22 cellular contexts compared by ENCODE assay signal in the genomic region with DNA sequence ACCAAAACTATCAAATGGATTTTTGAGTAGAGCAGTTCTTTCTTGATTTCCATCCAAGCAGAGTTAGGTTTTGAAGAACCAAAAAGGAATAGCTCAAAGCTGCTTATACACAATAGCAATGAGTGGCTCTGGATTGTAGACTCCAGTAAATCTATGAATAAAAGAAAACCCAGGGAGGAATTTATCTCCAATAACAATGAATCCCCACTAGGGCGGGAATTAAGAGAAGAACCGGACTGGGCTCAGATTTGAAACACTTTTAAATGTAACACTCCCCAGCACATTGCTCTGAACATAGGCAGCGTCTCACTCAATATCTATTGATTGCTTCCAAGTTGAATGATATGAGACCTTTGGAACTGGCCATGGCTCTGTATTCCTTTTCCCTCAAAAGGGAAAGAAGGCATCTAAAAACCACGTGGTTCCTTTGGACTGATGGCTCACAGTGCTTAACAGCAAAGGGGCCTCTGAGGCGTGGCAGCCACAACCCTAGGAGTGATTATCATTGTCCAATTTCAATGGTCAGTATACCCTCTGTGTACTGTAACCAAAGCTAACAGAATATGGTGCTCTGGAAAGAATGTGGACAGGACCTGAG.
DNase-seq lines count a peak whose midpoint lies in the region; ATAC-seq and TF ChIP-seq lines count a peak whose summit lies in the region.
"Had no signal": no experiment of that assay in that cellular context is flagged by ENCODE, and none has a peak within 500 bp of the region (broad histone marks: within the 10 kb centered on the region; RNA-seq: fewer than 3 reads in every experiment).

No MANE protein-coding gene starts in this region.

- H3K36me3 ChIP-seq in mammary epithelial cell (ENCODE audit: insufficient read depth, low read length) = no peaks in the 10 kb centered on the region
- H3K36me3 ChIP-seq in colonic mucosa = no peaks in the 10 kb centered on the region
- H3K36me3 ChIP-seq in mucosa of descending colon (ENCODE audit: low read depth) = no peaks in the 10 kb centered on the region
- H3K36me3 ChIP-seq in CD4-positive, alpha-beta memory T cell (ENCODE audit: insufficient read depth, low read length) = no peaks in the 10 kb centered on the region
- H3K36me3 ChIP-seq: tibial nerve had no signal

- WGBS in mammary epithelial cell (ENCODE audit: low coverage, missing lambda C conversion rate) = 98% methylated on average over 5 of the region's 5 CpGs

- TF ChIP-seq CTCF in mammary epithelial cell (conservative IDR thresholded peaks at IDR 0.05 in 1 of 2, IDR thresholded peaks at IDR 0.05 in 1 of 2; ENCODE audit: extremely low read depth in 1 of 2, insufficient read depth in 1 of 2, low read depth in 1 of 2, low read length in 2 of 2) (no peak), MCF 10A (IDR thresholded peaks at IDR 0.05; ENCODE audit: unreplicated experiment) (no peak), colonic mucosa (IDR thresholded peaks at IDR 0.05) (no peak), mucosa of descending colon (IDR thresholded peaks at IDR 0.05) (no peak)

- H4K20me1 ChIP-seq in mammary epithelial cell (ENCODE audit: insufficient read depth, low read length) = no peaks in the 10 kb centered on the region

- no peak overlapping the region for H3K27ac ChIP-seq in mammary epithelial cell (ENCODE audit: insufficient read depth, low read depth, low read length)
- H3K27ac ChIP-seq in colonic mucosa = peak overlapping the region; percentile 52
- H3K27ac ChIP-seq in CD4-positive, alpha-beta memory T cell (ENCODE audit: low read depth, low read length) = no peak overlapping the region

- H3K4me1 Mint-ChIP-seq in MCF 10A (ENCODE audit: insufficient read depth, unreplicated experiment) = peaks cover 49% of the 10 kb centered on the region
- H3K4me1 Mint-ChIP-seq in CD4-positive, alpha-beta memory T cell = peaks cover 0 to 10% (median 4%) of the 10 kb centered on the region in 4 donors

- no peaks in the 10 kb centered on the region for H3K27me3 Mint-ChIP-seq in MCF 10A (ENCODE audit: insufficient read depth, unreplicated experiment)
- H3K27me3 Mint-ChIP-seq in CD4-positive, alpha-beta memory T cell = no peaks in the 10 kb centered on the region
- H3K27me3 Mint-ChIP-seq: activated naive CD4-positive, alpha-beta T cell treated with anti-CD3 and anti-CD28 coated beads, Interleukin-2, amount 50 U/mL, for 24 hours had no signal

- H3K27me3 ChIP-seq in mammary epithelial cell (ENCODE audit: insufficient read depth, low read length) (no peaks in the 10 kb centered on the region), colonic mucosa (no peaks in the 10 kb centered on the region)
- no peaks in the 10 kb centered on the region for H3K27me3 ChIP-seq in CD4-positive, alpha-beta memory T cell (ENCODE audit: insufficient read depth, low read length)
- H3K27me3 ChIP-seq: tibial nerve had no signal

- intact Hi-C loops in mammary epithelial cell (cut with micrococcal nuclease) = no loop called here
- intact Hi-C loops in MCF 10A (cut with micrococcal nuclease) = no loop called here
- intact Hi-C loops in colonic mucosa (cut with DNase I) = no loop called here
- intact Hi-C loops in mucosa of descending colon (cut with DNase I, micrococcal nuclease) = no loop called here
- intact Hi-C loops in CD4-positive, alpha-beta memory T cell (cut with micrococcal nuclease) = no loop called here

- H3K4me3 ChIP-seq in mammary epithelial cell (replicated peaks in 1 of 3; ENCODE audit: insufficient read depth in 1 of 3, low read depth in 2 of 3, low read length in 3 of 3) = no peak overlapping the region
- no peak overlapping the region for H3K4me3 ChIP-seq in colonic mucosa
- no peak overlapping the region for H3K4me3 ChIP-seq in mucosa of descending colon
- H3K4me3 ChIP-seq in CD4-positive, alpha-beta memory T cell (ENCODE audit: low read length in 2 of 2) = no peak overlapping the region
- H3K4me3 ChIP-seq: tibial nerve had no signal

- no peak overlapping the region for H2AFZ ChIP-seq in mammary epithelial cell (ENCODE audit: low read depth, low read length)

- H3K4me1 ChIP-seq in mammary epithelial cell (ENCODE audit: insufficient read depth, low read length) (peaks cover 56% of the 10 kb centered on the region), colonic mucosa (peaks cover 10% of the 10 kb centered on the region), mucosa of descending colon (ENCODE audit: low read depth) (peaks cover 38% of the 10 kb centered on the region)
- no peaks in the 10 kb centered on the region for H3K4me1 ChIP-seq in CD4-positive, alpha-beta memory T cell (ENCODE audit: insufficient read depth, low read length)

- H3K36me3 Mint-ChIP-seq in MCF 10A (ENCODE audit: insufficient read depth, unreplicated experiment) = no peaks in the 10 kb centered on the region
- H3K36me3 Mint-ChIP-seq in CD4-positive, alpha-beta memory T cell = no peaks in the 10 kb centered on the region
- H3K36me3 Mint-ChIP-seq: activated naive CD4-positive, alpha-beta T cell treated with anti-CD3 and anti-CD28 coated beads, Interleukin-2, amount 50 U/mL, for 24 hours had no signal

- no peaks in the 10 kb centered on the region for H3K9me3 ChIP-seq in mammary epithelial cell (replicated peaks; ENCODE audit: insufficient read depth, low read length)
- H3K9me3 ChIP-seq in colonic mucosa = no peaks in the 10 kb centered on the region
- H3K9me3 ChIP-seq in mucosa of descending colon = no peaks in the 10 kb centered on the region
- no peaks in the 10 kb centered on the region for H3K9me3 ChIP-seq in CD4-positive, alpha-beta memory T cell (ENCODE audit: control insufficient read depth in 1 of 2, low read length in 2 of 2)
- H3K9me3 ChIP-seq: tibial nerve had no signal

- CTCF ChIA-PET in mammary epithelial cell (lab: Charles Lee; ENCODE audit: low non-redundant PET) (no interaction called here), MCF 10A (lab: Yijun Ruan, JAX) (interaction anchor here (1.0 to 1.3 kb wide), 4 partner anchors 12 to 44 kb away, joined by 3 to 4 read pairs (median 4); no protein-coding TSS in a partner anchor)
- CTCF ChIA-PET in CD4-positive, alpha-beta memory T cell (lab: Charles Lee; ENCODE audit: partially characterized antibody) = interaction anchor here (1.0 kb wide), 1 partner anchor 31 kb away, joined by 4 read pairs; no protein-coding TSS in a partner anchor

- peak; percentile 10 for ATAC-seq in mucosa of descending colon
- ATAC-seq in GM21423 (IDR thresholded peaks at IDR 0.05; ENCODE audit: unreplicated experiment) = no peak
- ATAC-seq: activated T-cell treated with anti-CD3 and anti-CD28 coated beads, Interleukin-2, amount 50 U/mL, for 4 hours; sciatic nerve; stimulated activated naive CD8-positive, alpha-beta T cell treated with anti-CD3 and anti-CD28 coated beads, Interleukin-15, Interleukin-2, amounts not matched to agents 100 U/mL and 50 U/mL, for 24 hours had no signal

- H3K9me3 Mint-ChIP-seq in MCF 10A (ENCODE audit: unreplicated experiment) = no peaks in the 10 kb centered on the region
- H3K9me3 Mint-ChIP-seq in CD4-positive, alpha-beta memory T cell = no peaks in the 10 kb centered on the region
- H3K9me3 Mint-ChIP-seq: activated B cell treated with CpG ODN at 0.5 μM for 24 hours; activated CD4-positive, alpha-beta memory T cell treated with anti-CD3 and anti-CD28 coated beads, Interleukin-2, amount 10 ng/mL, durations not matched to agents 7 days and 5 days; activated naive CD4-positive, alpha-beta T cell treated with anti-CD3 and anti-CD28 coated beads, Interleukin-2, amount 50 U/mL, for 24 hours; activated T-cell treated with anti-CD3 and anti-CD28 coated beads, Interleukin-2, amount 50 U/mL, for 4 hours had no signal

- H3K4me3 Mint-ChIP-seq in MCF 10A (ENCODE audit: unreplicated experiment) = no peak overlapping the region
- H3K4me3 Mint-ChIP-seq in CD4-positive, alpha-beta memory T cell = no peak overlapping the region
- H3K4me3 Mint-ChIP-seq: activated B cell treated with CpG ODN at 0.5 μM for 24 hours; activated CD4-positive, alpha-beta memory T cell treated with anti-CD3 and anti-CD28 coated beads, Interleukin-2, amount 10 ng/mL, durations not matched to agents 7 days and 5 days; activated naive CD4-positive, alpha-beta T cell treated with anti-CD3 and anti-CD28 coated beads, Interleukin-2, amount 50 U/mL, for 24 hours; activated T-cell treated with anti-CD3 and anti-CD28 coated beads, Interleukin-2, amount 50 U/mL, for 4 hours; B cell had no signal

- H3K9ac ChIP-seq in mammary epithelial cell (ENCODE audit: insufficient read depth, low read length) (no peak overlapping the region), colonic mucosa (ENCODE audit: low read depth in 2 of 2, low read length in 2 of 2) (no peak overlapping the region)

- DNase-seq in mammary epithelial cell (no peak), MCF 10A (ENCODE audit: unreplicated experiment) (no peak), colonic mucosa (no peak), mucosa of descending colon (no peak), ureter (ENCODE audit: low spot score) (no peak), NCI-H446 (lab: John Stamatoyannopoulos, UW) (no peak)
- no peak for DNase-seq in CD4-positive, alpha-beta memory T cell
- DNase-seq: 8988T; activated B cell treated with CpG ODN at 0.5 μM for 24 hours; activated CD4-positive, alpha-beta memory T cell treated with anti-CD3 and anti-CD28 coated beads, Interleukin-2, amount 10 ng/mL, durations not matched to agents 7 days and 5 days; activated T-cell treated with anti-CD3 and anti-CD28 coated beads, Interleukin-2, amount 50 U/mL, for 4 hours; Kasumi-1; kidney glomerular epithelial cell; NCI-H1092 treated with DMSO at 0.1 percent for 48 hours; NCI-H69; stimulated activated CD4-positive, alpha-beta T cell treated with anti-CD3 and anti-CD28 coated beads, Interleukin-1b, Interleukin-23, amount 100 ng/mL, for 48 hours; stimulated activated naive CD8-positive, alpha-beta T cell treated with anti-CD3 and anti-CD28 coated beads, Interleukin-15, Interleukin-2, amounts not matched to agents 100 U/mL and 50 U/mL, for 24 hours had no signal

- peaks cover 86% of the 10 kb centered on the region for H3K79me2 ChIP-seq in mammary epithelial cell (ENCODE audit: insufficient read depth, low read length)

- in situ Hi-C loops in mammary epithelial cell (cut with MboI; ENCODE audit: low sequenced_read_pairs in 2 of 2) = no loop called here

- dilution Hi-C loops in mammary epithelial cell (cut with HindIII; ENCODE audit: low sequenced_read_pairs) = no loop called here

- peak overlapping the region; percentile 85 for H3K4me2 ChIP-seq in mammary epithelial cell (ENCODE audit: insufficient read depth, low read depth, low read length)

- no TSS peak for BruUV-seq in mammary epithelial cell (replicated peaks; lab: Mats Ljungman, UMichigan)
- BruUV-seq in MCF 10A (replicated peaks; lab: Mats Ljungman, UMichigan) = no TSS peak

- POLR2A ChIA-PET in MCF 10A (lab: Yijun Ruan, JAX) = interaction anchor here (0.7 to 5.4 kb wide), 6 partner anchors 10 to 1818 kb away, joined by 3 to 51 read pairs (median 26); no protein-coding TSS in a partner anchor
- POLR2A ChIA-PET in CD4-positive, alpha-beta memory T cell (lab: Charles Lee; ENCODE audit: partially characterized antibody) = no interaction called here

- H3K27ac Mint-ChIP-seq in MCF 10A (ENCODE audit: low read depth, unreplicated experiment) = no peak overlapping the region
- no peak overlapping the region for H3K27ac Mint-ChIP-seq in CD4-positive, alpha-beta memory T cell
- H3K27ac Mint-ChIP-seq: activated B cell treated with CpG ODN at 0.5 μM for 24 hours; activated CD4-positive, alpha-beta memory T cell treated with anti-CD3 and anti-CD28 coated beads, Interleukin-2, amount 10 ng/mL, durations not matched to agents 7 days and 5 days; activated naive CD4-positive, alpha-beta T cell treated with anti-CD3 and anti-CD28 coated beads, Interleukin-2, amount 50 U/mL, for 24 hours; B cell had no signal
